In genomic region chr3:4741106-4741403, GRCh38 we compare ENCODE assay signal across 10 cellular contexts.
DNase-seq lines count a peak whose midpoint lies in the region; ATAC-seq, FAIRE-seq and TF ChIP-seq lines count a peak whose summit lies in the region.
"Had no signal": no experiment of that assay in that cellular context is flagged by ENCODE, and none has a peak within 500 bp of the region (broad histone marks: within the 10 kb centered on the region; RNA-seq: fewer than 3 reads in every experiment).

No MANE protein-coding gene starts in this region.

- peak overlapping the region in 3 of 5 experiments; percentile 13 to 76 (median 74) for H3K27ac Mint-ChIP-seq in brain

- H3K4me1 ChIP-seq in muscle layer of duodenum (ENCODE audit: control insufficient read depth in 1 of 2, insufficient read depth in 2 of 2, low read length in 2 of 2), result peaks cover 7 to 20% of the 10 kb centered on the region in 2 donors
- H3K4me1 ChIP-seq in tibial nerve, result peaks cover 0 to 34% (median 12%) of the 10 kb centered on the region in 4 donors

- TF ChIP-seq CTCF in brain (conservative IDR thresholded peaks at IDR 0.05), result no peak
- no peak for TF ChIP-seq CTCF in tibial nerve (IDR thresholded peaks at IDR 0.05)

- H3K27me3 ChIP-seq in muscle layer of duodenum (ENCODE audit: low read depth, low read length), result no peaks in the 10 kb centered on the region
- no peaks in the 10 kb centered on the region for H3K27me3 ChIP-seq in tibial nerve

- H3K4me3 ChIP-seq in muscle layer of duodenum (ENCODE audit: low read depth in 1 of 2, low read length in 2 of 2) (no peak overlapping the region), tibial nerve (no peak overlapping the region)
- H3K4me3 ChIP-seq: GM12878 had no signal

- H3K27ac ChIP-seq in muscle layer of duodenum (ENCODE audit: low read length), result peak overlapping the region; percentile 94
- peak overlapping the region; percentile 79 to 85 (median 81) for H3K27ac ChIP-seq in tibial nerve

- H3K4me3 Mint-ChIP-seq in activated T-cell treated with anti-CD3 and anti-CD28 coated beads, Interleukin-2, amount 50 U/mL, for 4 hours, result peak overlapping the region; percentile 6
- H3K4me3 Mint-ChIP-seq in brain, result no peak overlapping the region

- H3K9me3 Mint-ChIP-seq in activated T-cell treated with anti-CD3 and anti-CD28 coated beads, Interleukin-2, amount 50 U/mL, for 4 hours, result peaks cover 4% of the 10 kb centered on the region
- H3K9me3 Mint-ChIP-seq in brain, result no peaks in the 10 kb centered on the region

- H3K36me3 ChIP-seq in muscle layer of duodenum (ENCODE audit: control insufficient read depth in 1 of 2, insufficient read depth in 2 of 2, low read length in 2 of 2), result peaks cover 3 to 8% of the 10 kb centered on the region in 2 donors
- H3K36me3 ChIP-seq in tibial nerve, result no peaks in the 10 kb centered on the region

- H3K4me1 Mint-ChIP-seq in activated T-cell treated with anti-CD3 and anti-CD28 coated beads, Interleukin-2, amount 50 U/mL, for 4 hours (ENCODE audit: low read depth), result peaks cover 60% of the 10 kb centered on the region
- peaks cover 24% of the 10 kb centered on the region for H3K4me1 Mint-ChIP-seq in brain

- peaks cover 55% of the 10 kb centered on the region for H3K36me3 Mint-ChIP-seq in activated T-cell treated with anti-CD3 and anti-CD28 coated beads, Interleukin-2, amount 50 U/mL, for 4 hours (ENCODE audit: insufficient read depth)
- H3K36me3 Mint-ChIP-seq in brain, result peaks cover 3% of the 10 kb centered on the region

- H3K9me3 ChIP-seq in muscle layer of duodenum (ENCODE audit: control insufficient read depth in 1 of 2, low read length in 2 of 2) (no peaks in the 10 kb centered on the region), tibial nerve (no peaks in the 10 kb centered on the region)

- ATAC-seq in activated T-cell treated with anti-CD3 and anti-CD28 coated beads, Interleukin-2, amount 50 U/mL, for 4 hours, result no peak
- ATAC-seq: GM12878 had no signal

- TF ChIP-seq EP300 in tibial nerve (IDR thresholded peaks at IDR 0.05), result no peak

- no peak for TF ChIP-seq POLR2A in tibial nerve (IDR thresholded peaks at IDR 0.05)

- DNase-seq in activated T-cell treated with anti-CD3 and anti-CD28 coated beads, Interleukin-2, amount 50 U/mL, for 4 hours, result no peak
- no peak for DNase-seq in activated T-cell treated with anti-CD3 and anti-CD28 coated beads for 4 hours
- DNase-seq in tibial nerve (ENCODE audit: low spot score in 2 of 2), result no peak
- no peak for DNase-seq in GM19238 (ENCODE audit: insufficient read length, low spot score)
- no peak for DNase-seq in NCI-H146 (lab: John Stamatoyannopoulos, UW)
- no peak for DNase-seq in frontal cortex (ENCODE audit: low spot score in 2 of 2)
- DNase-seq: NCI-H2081 treated with DMSO at 0.1 percent for 48 hours had no signal

- H3K27me3 Mint-ChIP-seq in activated T-cell treated with anti-CD3 and anti-CD28 coated beads, Interleukin-2, amount 50 U/mL, for 4 hours (ENCODE audit: low read depth), result no peaks in the 10 kb centered on the region
- peaks cover 6% of the 10 kb centered on the region for H3K27me3 Mint-ChIP-seq in brain

- 47 to 54% methylated on average over 3 of the region's 3 CpGs for WGBS in tibial nerve, 2 donors

- FAIRE-seq in frontal cortex (lab: Jason Lieb, UNC), result no peak
- FAIRE-seq: GM12878 had no signal
